28 cellular contexts compared by ENCODE assay signal in genomic region chr9:75885652-75886051, GRCh38.
"Had no signal": no experiment of that assay in that cellular context is flagged by ENCODE, and none has a peak within 500 bp of the region (broad histone marks: within the 10 kb centered on the region; RNA-seq: fewer than 3 reads in every experiment).

No MANE protein-coding gene starts in this region.

- H3K4me3 Mint-ChIP-seq: activated CD4-positive, alpha-beta T cell treated with anti-CD3 and anti-CD28 coated beads for 36 hours; activated CD8-positive, alpha-beta memory T cell treated with anti-CD3 and anti-CD28 coated beads, Interleukin-2, amount 10 ng/mL, durations not matched to agents 7 days and 5 days; activated CD8-positive, alpha-beta T cell treated with anti-CD3 and anti-CD28 coated beads, Interleukin-2, amount 10 ng/mL, durations not matched to agents 7 days and 5 days; natural killer cell; stimulated activated memory B cell treated with anti-CD40 and anti-IgM and Interleukin-4, amounts not matched to agents 10 μg/mL and 1 μg/mL and 100 μg/mL, for 72 hours; stimulated activated naive CD8-positive, alpha-beta T cell treated with anti-CD3 and anti-CD28 coated beads, Interleukin-15, amount 100 ng/mL, for 72 hours; T-helper 2 cell treated with Interferon-gamma antibody and Interleukin-4, amounts not matched to agents 5 μg/mL and 100 μg/mL, for 36 hours; type B pancreatic cell had no signal

- H3K9me3 ChIP-seq: body of pancreas, lower lobe of right lung, right atrium auricular region, uterus had no signal

- DNase-seq: activated CD4-positive, alpha-beta T cell treated with anti-CD3 and anti-CD28 coated beads for 36 hours; activated CD4-positive, CD25-positive, alpha-beta regulatory T cell; activated CD8-positive, alpha-beta memory T cell treated with anti-CD3 and anti-CD28 coated beads, Interleukin-2, amount 10 ng/mL, durations not matched to agents 7 days and 5 days; activated CD8-positive, alpha-beta T cell treated with anti-CD3 and anti-CD28 coated beads, Interleukin-2, amount 10 ng/mL, durations not matched to agents 7 days and 5 days; activated naive CD4-positive, alpha-beta T cell; activated T-cell treated with anti-CD3 and anti-CD28 coated beads, Interleukin-2, amount 50 U/mL, for 48 hours; anterior cingulate cortex; body of pancreas; dorsolateral prefrontal cortex; effector memory CD4-positive, alpha-beta T cell; kidney glomerular epithelial cell; lower lobe of right lung; mesenchymal stem cell; natural killer cell; stimulated activated CD4-positive, alpha-beta T cell treated with anti-CD3 and anti-CD28 coated beads, Interleukin-1b, Interleukin-23, amount 100 ng/mL, for 48 hours; stimulated activated CD4-positive, alpha-beta T cell treated with anti-CD3 and anti-CD28 coated beads, Interleukin-4, amount 100 ng/mL, for 4 hours; stimulated activated CD8-positive, alpha-beta memory T cell treated with anti-CD3 and anti-CD28 coated beads, Interleukin-4, amount 100 ng/mL, for 48 hours; stimulated activated naive CD8-positive, alpha-beta T cell treated with anti-CD3 and anti-CD28 coated beads, Interleukin-15, amount 100 ng/mL, for 72 hours; substantia nigra; uterus had no signal

- H3K27me3 Mint-ChIP-seq: stimulated activated naive CD8-positive, alpha-beta T cell treated with anti-CD3 and anti-CD28 coated beads, Interleukin-15, amount 100 ng/mL, for 72 hours had no signal

- H3K4me3 ChIP-seq: body of pancreas, coronary artery, dorsolateral prefrontal cortex, lower lobe of right lung, right atrium auricular region, smooth muscle cell, uterus had no signal

- H3K9me3 Mint-ChIP-seq: activated naive CD4-positive, alpha-beta T cell treated with anti-CD3 and anti-CD28 coated beads, Interleukin-2, amount 50 U/mL, for 72 hours; natural killer cell; stimulated activated naive CD8-positive, alpha-beta T cell treated with anti-CD3 and anti-CD28 coated beads, Interleukin-15, amount 100 ng/mL, for 72 hours; T-helper 2 cell treated with Interferon-gamma antibody and Interleukin-4, amounts not matched to agents 5 μg/mL and 100 μg/mL, for 36 hours; type B pancreatic cell had no signal

- H3K36me3 ChIP-seq: lower lobe of right lung, right atrium auricular region, uterus had no signal

- H3K36me3 Mint-ChIP-seq: activated CD8-positive, alpha-beta memory T cell treated with anti-CD3 and anti-CD28 coated beads, Interleukin-2, amount 10 ng/mL, durations not matched to agents 7 days and 5 days; natural killer cell; stimulated activated memory B cell treated with anti-CD40 and anti-IgM and Interleukin-4, amounts not matched to agents 10 μg/mL and 1 μg/mL and 100 μg/mL, for 72 hours; type B pancreatic cell had no signal

- H3K27ac Mint-ChIP-seq: activated CD4-positive, alpha-beta T cell treated with anti-CD3 and anti-CD28 coated beads for 36 hours; activated CD8-positive, alpha-beta memory T cell treated with anti-CD3 and anti-CD28 coated beads, Interleukin-2, amount 10 ng/mL, durations not matched to agents 7 days and 5 days; activated CD8-positive, alpha-beta T cell treated with anti-CD3 and anti-CD28 coated beads, Interleukin-2, amount 10 ng/mL, durations not matched to agents 7 days and 5 days; activated naive CD4-positive, alpha-beta T cell treated with anti-CD3 and anti-CD28 coated beads, Interleukin-2, amount 50 U/mL, for 72 hours; natural killer cell; stimulated activated memory B cell treated with anti-CD40 and anti-IgM and Interleukin-4, amounts not matched to agents 10 μg/mL and 1 μg/mL and 100 μg/mL, for 72 hours; stimulated activated naive CD8-positive, alpha-beta T cell treated with anti-CD3 and anti-CD28 coated beads, Interleukin-15, amount 100 ng/mL, for 72 hours; T-helper 2 cell treated with Interferon-gamma antibody and Interleukin-4, amounts not matched to agents 5 μg/mL and 100 μg/mL, for 36 hours; type B pancreatic cell had no signal

- H3K27ac ChIP-seq: body of pancreas, coronary artery, dorsolateral prefrontal cortex, lower lobe of right lung, right atrium auricular region, uterus had no signal

- ATAC-seq: activated CD4-positive, alpha-beta T cell treated with anti-CD3 and anti-CD28 coated beads for 36 hours; activated CD8-positive, alpha-beta memory T cell treated with anti-CD3 and anti-CD28 coated beads, Interleukin-2, amount 10 ng/mL, durations not matched to agents 7 days and 5 days; activated CD8-positive, alpha-beta T cell treated with anti-CD3 and anti-CD28 coated beads, Interleukin-2, amount 10 ng/mL, durations not matched to agents 7 days and 5 days; activated naive CD4-positive, alpha-beta T cell treated with anti-CD3 and anti-CD28 coated beads, Interleukin-2, amount 50 U/mL, for 72 hours; body of pancreas; left lobe of liver; lower lobe of right lung; natural killer cell; stimulated activated memory B cell treated with anti-CD40 and anti-IgM and Interleukin-4, amounts not matched to agents 10 μg/mL and 1 μg/mL and 100 μg/mL, for 72 hours; stimulated activated naive CD8-positive, alpha-beta T cell treated with anti-CD3 and anti-CD28 coated beads, Interleukin-15, amount 100 ng/mL, for 72 hours had no signal
